Comparison of ENCODE assay signal across 14 cellular contexts in genomic region chr6:28206527-28207243, GRCh38. TPM values are rescaled to one million over a fixed set of nuclear protein-coding genes. Genes with fewer than 3 reads are reported as not detected.
DNase-seq lines count a peak whose midpoint lies in the region; ATAC-seq, FAIRE-seq and TF ChIP-seq lines count a peak whose summit lies in the region.
"Had no signal": no experiment of that assay in that cellular context is flagged by ENCODE, and none has a peak within 500 bp of the region (broad histone marks: within the 10 kb centered on the region; RNA-seq: fewer than 3 reads in every experiment).

No MANE protein-coding gene starts in this region.

- H3K79me2 ChIP-seq in HepG2 (ENCODE audit: insufficient read depth, low read length) = no peaks in the 10 kb centered on the region

- TF ChIP-seq CTCF in HepG2 (CRISPR knock-in tag; IDR thresholded peaks at IDR 0.05) = no peak
- TF ChIP-seq CTCF in right lobe of liver (IDR thresholded peaks at IDR 0.05) = no peak
- TF ChIP-seq CTCF in astrocyte of the cerebellum (IDR thresholded peaks at IDR 0.05; ENCODE audit: low read depth, low read length, missing control alignments) = no peak
- TF ChIP-seq CTCF in lower lobe of right lung (IDR thresholded peaks at IDR 0.05) = no peak
- no peak for TF ChIP-seq CTCF in stomach (IDR thresholded peaks at IDR 0.05)

- CTCF ChIA-PET in HepG2 (lab: Yijun Ruan, JAX; ENCODE audit: low intra/inter-chr PET ratio, low total read pairs) = no interaction called here

- no TSS peak for BruUV-seq in HepG2 (replicated peaks; lab: Mats Ljungman, UMichigan)

- no peak overlapping the region for H3K9ac ChIP-seq in HepG2 (ENCODE audit: insufficient read depth, low read depth, low read length)

- whole genome bisulfite sequencing in HepG2 (ENCODE audit: low lambda C conversion rate) = 63% methylated on average over 10 of the region's 10 CpGs
- WGBS in right lobe of liver (ENCODE audit: insufficient coverage, low coverage, low lambda C conversion rate, missing lambda C conversion rate) = 15% methylated on average over 9 of the region's 10 CpGs
- WGBS in stomach, 5 donors = 11 to 19% (median 17%) methylated on average over 10 of the region's 10 CpGs

- DNase-seq in HepG2 (ENCODE audit: low spot score) (no peak), right lobe of liver (no peak), astrocyte of the cerebellum (ENCODE audit: low read depth) (no peak), lower lobe of right lung (no peak), SW 1271 (lab: John Stamatoyannopoulos, UW) (no peak), NCI-H2029 (lab: John Stamatoyannopoulos, UW) (no peak), stomach (no peak)
- DNase-seq: activated CD4-positive, CD25-positive, alpha-beta regulatory T cell treated with anti-CD3 and anti-CD28 coated beads, Interleukin-2, amount 50 U/mL, for 72 hours; effector memory CD8-positive, alpha-beta T cell; NCI-H2029 treated with DMSO at 0.1 percent for 48 hours; nucleus accumbens had no signal

- no peaks in the 10 kb centered on the region for H3K9me3 ChIP-seq in HepG2 (ENCODE audit: low read length)
- H3K9me3 ChIP-seq in right lobe of liver = no peaks in the 10 kb centered on the region
- no peaks in the 10 kb centered on the region for H3K9me3 ChIP-seq in lower lobe of right lung
- H3K9me3 ChIP-seq in stomach = peaks cover 0 to 29% (median 13%) of the 10 kb centered on the region in 4 donors

- in situ Hi-C loops in HepG2 (cut with HindIII; ENCODE audit: extremely low pct_ligation_motif_present, low pct_unique_long_range_greater_than_20kb) = no loop called here
- in situ Hi-C loops in astrocyte of the cerebellum (cut with HindIII; ENCODE audit: low sequenced_read_pairs) = no loop called here

- peak overlapping the region; percentile 68 for H3K4me2 ChIP-seq in HepG2 (ENCODE audit: low read depth, low read length)

- H4K20me1 ChIP-seq in HepG2 (ENCODE audit: insufficient read depth, low read length) = no peaks in the 10 kb centered on the region

- no peak for FAIRE-seq in HepG2 (lab: Jason Lieb, UNC)

- POLR2A ChIA-PET in HepG2 (lab: Yijun Ruan, JAX) = interaction anchor here (1.0 to 1.7 kb wide), 3 partner anchors 12 to 69 kb away, joined by 3 to 9 read pairs (median 3); partner anchors contain the start of gene ZKSCAN8

- H3K27ac ChIP-seq in HepG2 (ENCODE audit: extremely low read length, insufficient read depth, low read length) = no peak overlapping the region
- H3K27ac ChIP-seq in right lobe of liver = no peak overlapping the region
- no peak overlapping the region for H3K27ac ChIP-seq in lower lobe of right lung
- H3K27ac ChIP-seq in stomach = no peak overlapping the region
- H3K27ac ChIP-seq: C4-2B had no signal

- H3K4me1 ChIP-seq in HepG2 (ENCODE audit: insufficient read depth, low read length) (peaks cover 18% of the 10 kb centered on the region), right lobe of liver (no peaks in the 10 kb centered on the region), lower lobe of right lung (peaks cover 12% of the 10 kb centered on the region), stomach (peaks cover 11 to 17% (median 14%) of the 10 kb centered on the region in 4 donors)

- H3K36me3 ChIP-seq in HepG2 (replicated peaks in 1 of 2; ENCODE audit: control insufficient read depth in 1 of 2, insufficient read depth in 2 of 2, low read length in 2 of 2) (no peaks in the 10 kb centered on the region), right lobe of liver (no peaks in the 10 kb centered on the region), lower lobe of right lung (no peaks in the 10 kb centered on the region), stomach (no peaks in the 10 kb centered on the region)

- 0 out of 6 replicates have a peak overlapping the region, but pooled peaks of 1 of the 3 experiments have one; percentile 66 for H3K4me3 ChIP-seq in HepG2 (replicated peaks in 1 of 3; ENCODE audit: insufficient read depth in 1 of 3, low read depth in 2 of 3, low read length in 3 of 3)
- H3K4me3 ChIP-seq in right lobe of liver = no peak overlapping the region
- H3K4me3 ChIP-seq in astrocyte of the cerebellum (ENCODE audit: low read depth, low read length) = peak overlapping the region; percentile 47
- peak overlapping the region; percentile 45 for H3K4me3 ChIP-seq in lower lobe of right lung
- peak overlapping the region in 2 of 4 donors; percentile 30 to 39 for H3K4me3 ChIP-seq in stomach

- no peak for TF ChIP-seq POLR2A in HepG2 (IDR thresholded peaks at IDR 0.05; ENCODE audit: insufficient read depth in 1 of 2, low read depth in 2 of 2, low read length in 2 of 2)
- no peak for TF ChIP-seq POLR2A in right lobe of liver (IDR thresholded peaks at IDR 0.05)
- no peak for TF ChIP-seq POLR2A in stomach (IDR thresholded peaks at IDR 0.05)

- no peak for TF ChIP-seq RAD21 in HepG2 (CRISPR knock-in tag; IDR thresholded peaks at IDR 0.05)

- ATAC-seq in HepG2 (peak; percentile 25; the same call in 2 of the 3 replicates), right lobe of liver (no peak), lower lobe of right lung (peak; percentile 47 to 77), GM21447 (IDR thresholded peaks at IDR 0.05; ENCODE audit: unreplicated experiment) (no peak)

- no peak for TF ChIP-seq EP300 in HepG2 (IDR thresholded peaks at IDR 0.05; ENCODE audit: low read depth in 2 of 2, low read length in 2 of 2)
- TF ChIP-seq EP300 in HepG2 (CRISPR knock-in tag; IDR thresholded peaks at IDR 0.05; ENCODE audit: borderline replicate concordance) = no peak
- TF ChIP-seq EP300 in stomach (IDR thresholded peaks at IDR 0.05) = no peak

- no peak overlapping the region for H2AFZ ChIP-seq in HepG2 (ENCODE audit: low read length)

- intact Hi-C loops in HepG2 (cut with micrococcal nuclease; ENCODE audit: unreplicated experiment) (no loop called here), right lobe of liver (cut with DNase I) (no loop called here), lower lobe of right lung (cut with DNase I) (no loop called here), stomach (cut with DNase I; ENCODE audit: low total_unique reads) (no loop called here)

- peaks cover 10 to 40% of the 10 kb centered on the region in 2 experiments for H3K27me3 ChIP-seq in HepG2 (ENCODE audit: control insufficient read depth in 1 of 2, insufficient read depth in 2 of 2, low read length in 2 of 2)
- peaks cover 6 to 49% of the 10 kb centered on the region in 2 donors for H3K27me3 ChIP-seq in right lobe of liver
- H3K27me3 ChIP-seq in lower lobe of right lung (ENCODE audit: low read depth) = peaks cover 68% of the 10 kb centered on the region
- peaks cover 8 to 87% (median 48%) of the 10 kb centered on the region in 3 donors for H3K27me3 ChIP-seq in stomach

RNA-seq across cellular contexts. Expression of gene ZSCAN9, which starts 18.4 kb away (rescaled TPM):
- 17.2 and 17.8 TPM in 2 replicates for total RNA-seq in HepG2 (2016; rRNA removed; fragmentation: Illumina TruSeq; extraction: Trizol)
- 7.2 and 8.1 TPM in 2 replicates for total RNA-seq in HepG2 (2016; cell fraction: cytosol; rRNA removed; fragmentation: Illumina TruSeq; extraction: Trizol; ENCODE audit: low read depth)
- 16.5 and 18.3 TPM in 2 replicates for total RNA-seq in HepG2 (2016; cell fraction: insoluble cytoplasmic fraction; rRNA removed; fragmentation: Illumina TruSeq; extraction: Trizol)
- total RNA-seq in HepG2 (2016; cell fraction: membrane; rRNA removed; fragmentation: Illumina TruSeq; extraction: Trizol) = 11.7 and 14.0 TPM in 2 replicates
- 17.5 and 19.6 TPM in 2 replicates for total RNA-seq in HepG2 (2016; cell fraction: nucleus; rRNA removed; fragmentation: Illumina TruSeq; extraction: Trizol)
- polyA plus RNA-seq in HepG2 (2011; rRNA removed) = 14.6 and 16.3 TPM in 2 replicates
- polyA plus RNA-seq in HepG2 (2011; cell fraction: cytosol; rRNA removed) = 7.0 and 11.8 TPM in 2 replicates
- polyA plus RNA-seq in HepG2 (2011; cell fraction: nucleus; rRNA removed) = 15.9 and 27.8 TPM in 2 replicates
- 9.5 and 12.1 TPM in 2 replicates for polyA plus RNA-seq in HepG2 (2012)
- polyA plus RNA-seq in HepG2 (2016; cell fraction: cytosol; fragmentation: Illumina TruSeq; extraction: Trizol; ENCODE audit: low read depth) = 1.2 and 1.4 TPM in 2 replicates
- 13.3 and 14.6 TPM in 2 replicates for polyA plus RNA-seq in HepG2 (2016; cell fraction: insoluble cytoplasmic fraction; fragmentation: Illumina TruSeq; extraction: Trizol; ENCODE audit: low read depth)
- 2.7 and 3.2 TPM in 2 replicates for polyA plus RNA-seq in HepG2 (2016; cell fraction: membrane; fragmentation: Illumina TruSeq; extraction: Trizol; ENCODE audit: low read depth)
- polyA plus RNA-seq in HepG2 (2016; cell fraction: nucleus; fragmentation: Illumina TruSeq; extraction: Trizol; ENCODE audit: insufficient read depth, low read depth) = 23.9 and 28.2 TPM in 2 replicates
- 12.1 and 12.9 TPM in 2 replicates for polyA minus RNA-seq in HepG2 (2011; rRNA and poly(A)+ RNA removed; ENCODE audit: low replicate concordance)
- polyA minus RNA-seq in HepG2 (2011; cell fraction: cytosol; rRNA and poly(A)+ RNA removed) = 6.7 and 7.1 TPM in 2 replicates
- polyA minus RNA-seq in HepG2 (2011; cell fraction: nucleus; rRNA and poly(A)+ RNA removed) = 40.9 and 49.9 TPM in 2 replicates
- total RNA-seq in right lobe of liver = 1 to 10 TPM; 2.0 to 3.9 (median 3.3) TPM
- total RNA-seq in lower lobe of right lung = 11.3 TPM
- 10 to 100 TPM in 3 of 5 donors, 1 to 10 TPM in 2; 1.8 to 37.9 (median 15.1) TPM for total RNA-seq in stomach
- polyA plus RNA-seq in stomach = 1 to 10 TPM; 5.7 to 7.9 (median 7.0) TPM

RNA-seq across cellular contexts. Expression of gene ZKSCAN4, which starts 45.4 kb away (rescaled TPM):
- total RNA-seq in HepG2 (2016; rRNA removed; fragmentation: Illumina TruSeq; extraction: Trizol) = 7.8 and 10.2 TPM in 2 replicates
- total RNA-seq in HepG2 (2016; cell fraction: cytosol; rRNA removed; fragmentation: Illumina TruSeq; extraction: Trizol; ENCODE audit: low read depth) = 1.4 and 1.6 TPM in 2 replicates
- total RNA-seq in HepG2 (2016; cell fraction: insoluble cytoplasmic fraction; rRNA removed; fragmentation: Illumina TruSeq; extraction: Trizol) = 7.5 and 9.4 TPM in 2 replicates
- total RNA-seq in HepG2 (2016; cell fraction: membrane; rRNA removed; fragmentation: Illumina TruSeq; extraction: Trizol) = 3.7 and 5.5 TPM in 2 replicates
- total RNA-seq in HepG2 (2016; cell fraction: nucleus; rRNA removed; fragmentation: Illumina TruSeq; extraction: Trizol) = 6.4 and 6.9 TPM in 2 replicates
- polyA plus RNA-seq in HepG2 (2011; rRNA removed) = 2.9 and 3.4 TPM in 2 replicates
- 2.1 and 2.6 TPM in 2 replicates for polyA plus RNA-seq in HepG2 (2011; cell fraction: cytosol; rRNA removed)
- polyA plus RNA-seq in HepG2 (2011; cell fraction: nucleus; rRNA removed) = 3.2 and 3.7 TPM in 2 replicates
- polyA plus RNA-seq in HepG2 (2012) = 4.0 and 4.1 TPM in 2 replicates
- 0.36 and 0.46 TPM in 2 replicates for polyA plus RNA-seq in HepG2 (2016; cell fraction: cytosol; fragmentation: Illumina TruSeq; extraction: Trizol; ENCODE audit: low read depth)
- 5.8 and 6.2 TPM in 2 replicates for polyA plus RNA-seq in HepG2 (2016; cell fraction: insoluble cytoplasmic fraction; fragmentation: Illumina TruSeq; extraction: Trizol; ENCODE audit: low read depth)
- 1.1 TPM in 2 replicates for polyA plus RNA-seq in HepG2 (2016; cell fraction: membrane; fragmentation: Illumina TruSeq; extraction: Trizol; ENCODE audit: low read depth)
- 10.0 and 10.9 TPM in 2 replicates for polyA plus RNA-seq in HepG2 (2016; cell fraction: nucleus; fragmentation: Illumina TruSeq; extraction: Trizol; ENCODE audit: insufficient read depth, low read depth)
- polyA minus RNA-seq in HepG2 (2011; rRNA and poly(A)+ RNA removed; ENCODE audit: low replicate concordance) = 2.8 and 4.2 TPM in 2 replicates
- 2.3 and 3.3 TPM in 2 replicates for polyA minus RNA-seq in HepG2 (2011; cell fraction: cytosol; rRNA and poly(A)+ RNA removed)
- polyA minus RNA-seq in HepG2 (2011; cell fraction: nucleus; rRNA and poly(A)+ RNA removed) = 4.1 and 6.6 TPM in 2 replicates
- total RNA-seq in right lobe of liver = 1 to 10 TPM; 1.1 to 2.6 (median 2.3) TPM
- 6.2 TPM for total RNA-seq in lower lobe of right lung
- total RNA-seq in stomach = 1 to 10 TPM in 4 of 5 donors, under 1 TPM in 1; under 0.01 to 6.4 (median 2.0) TPM
- 1 to 10 TPM; 1.8 to 3.8 (median 2.6) TPM for polyA plus RNA-seq in stomach

RNA-seq across cellular contexts. Expression of gene NKAPL, which starts 52.4 kb away (rescaled TPM):
- total RNA-seq in HepG2 (2016; rRNA removed; fragmentation: Illumina TruSeq; extraction: Trizol) = not detected in 2 replicates
- total RNA-seq in HepG2 (2016; cell fraction: cytosol; rRNA removed; fragmentation: Illumina TruSeq; extraction: Trizol; ENCODE audit: low read depth) = not detected in 2 replicates
- total RNA-seq in HepG2 (2016; cell fraction: insoluble cytoplasmic fraction; rRNA removed; fragmentation: Illumina TruSeq; extraction: Trizol) = not detected in 2 replicates
- not detected in 2 replicates for total RNA-seq in HepG2 (2016; cell fraction: membrane; rRNA removed; fragmentation: Illumina TruSeq; extraction: Trizol)
- 0.31 TPM in 1 of 2 replicates, not detected in the other for total RNA-seq in HepG2 (2016; cell fraction: nucleus; rRNA removed; fragmentation: Illumina TruSeq; extraction: Trizol)
- polyA plus RNA-seq in HepG2 (2011; rRNA removed) = not detected in 2 replicates
- polyA plus RNA-seq in HepG2 (2011; cell fraction: cytosol; rRNA removed) = not detected in 2 replicates
- not detected in 2 replicates for polyA plus RNA-seq in HepG2 (2011; cell fraction: nucleus; rRNA removed)
- polyA plus RNA-seq in HepG2 (2012) = not detected in 2 replicates
- not detected in 2 replicates for polyA plus RNA-seq in HepG2 (2016; cell fraction: cytosol; fragmentation: Illumina TruSeq; extraction: Trizol; ENCODE audit: low read depth)
- not detected in 2 replicates for polyA plus RNA-seq in HepG2 (2016; cell fraction: insoluble cytoplasmic fraction; fragmentation: Illumina TruSeq; extraction: Trizol; ENCODE audit: low read depth)
- not detected in 2 replicates for polyA plus RNA-seq in HepG2 (2016; cell fraction: membrane; fragmentation: Illumina TruSeq; extraction: Trizol; ENCODE audit: low read depth)
- polyA plus RNA-seq in HepG2 (2016; cell fraction: nucleus; fragmentation: Illumina TruSeq; extraction: Trizol; ENCODE audit: insufficient read depth, low read depth) = not detected in 2 replicates
- not detected in 2 replicates for polyA minus RNA-seq in HepG2 (2011; rRNA and poly(A)+ RNA removed; ENCODE audit: low replicate concordance)
- not detected in 2 replicates for polyA minus RNA-seq in HepG2 (2011; cell fraction: cytosol; rRNA and poly(A)+ RNA removed)
- not detected in 2 replicates for polyA minus RNA-seq in HepG2 (2011; cell fraction: nucleus; rRNA and poly(A)+ RNA removed)
- total RNA-seq in right lobe of liver = 1 to 10 TPM in 1 of 6 experiments, under 1 TPM in 5; 0.15 to 1.0 (median 0.36) TPM
- total RNA-seq in lower lobe of right lung = 0.30 TPM
- under 1 TPM in 2 of 5 donors, not detected in 3; 0.45 to 0.55 TPM for total RNA-seq in stomach
- polyA plus RNA-seq in stomach = 1 to 10 TPM in 2 of 3 donors, under 1 TPM in 1; 0.87 to 4.4 (median 2.2) TPM
- total RNA-seq: HT-29 had no signal

Comparison
In these comparisons a context has a peak if more than half of its experiments do, and no peak if none do; other contexts are left out.
1. ATAC-seq: peak in HepG2 (single experiment) and lower lobe of right lung (2 of 2); none in right lobe of liver (0 of 4) and GM21447 (single experiment).
2. H3K4me3 ChIP-seq: peak in astrocyte of the cerebellum (single experiment) and lower lobe of right lung (single experiment); none in right lobe of liver (0 of 3).